In genomic region chr7:76598582-76599282, GRCh38 we compare ENCODE assay signal across 10 cellular contexts. TPM values are rescaled to one million over a fixed set of nuclear protein-coding genes. Genes with fewer than 3 reads are reported as not detected.
DNase-seq lines count a peak whose midpoint lies in the region; ATAC-seq, FAIRE-seq and TF ChIP-seq lines count a peak whose summit lies in the region.
"Not testable (repeated sequence)": the region's sequence is repeated elsewhere in the genome, so short reads cannot be mapped to it uniquely, and the experiment has no call there.
"Had no signal": no experiment of that assay in that cellular context is flagged by ENCODE, and none has a peak within 500 bp of the region (broad histone marks: within the 10 kb centered on the region; RNA-seq: fewer than 3 reads in every experiment).

No MANE protein-coding gene starts in this region.

- H4K20me1 ChIP-seq in GM23248 (ENCODE audit: insufficient read depth); keratinocyte (ENCODE audit: control insufficient read depth, extremely low read depth, insufficient read depth, low read length): not testable (repeated sequence)

- H3K27me3 Mint-ChIP-seq in activated CD8-positive, alpha-beta T cell treated with anti-CD3 and anti-CD28 coated beads, Interleukin-2, amount 10 ng/mL, durations not matched to agents 7 days and 5 days (ENCODE audit: low read depth); activated naive CD8-positive, alpha-beta T cell treated with anti-CD3 and anti-CD28 coated beads, Interleukin-2, amount 10 ng/mL, durations not matched to agents 7 days and 5 days; stimulated activated naive CD8-positive, alpha-beta T cell treated with anti-CD3 and anti-CD28 coated beads, Interleukin-15, Interleukin-2, amounts not matched to agents 100 ng/mL and 50 ng/mL, for 24 hours: not testable (repeated sequence)

- H3K9me3 Mint-ChIP-seq in activated CD8-positive, alpha-beta T cell treated with anti-CD3 and anti-CD28 coated beads, Interleukin-2, amount 10 ng/mL, durations not matched to agents 7 days and 5 days (ENCODE audit: insufficient read depth); activated naive CD8-positive, alpha-beta T cell treated with anti-CD3 and anti-CD28 coated beads, Interleukin-2, amount 10 ng/mL, durations not matched to agents 7 days and 5 days; stimulated activated naive CD8-positive, alpha-beta T cell treated with anti-CD3 and anti-CD28 coated beads, Interleukin-15, Interleukin-2, amounts not matched to agents 100 ng/mL and 50 ng/mL, for 24 hours: not testable (repeated sequence)

- not testable (repeated sequence) for H3K9me3 ChIP-seq in GM23248 (ENCODE audit: low read depth); SJCRH30 (replicated peaks); keratinocyte (ENCODE audit: control insufficient read depth, low read depth, low read length)

- H3K4me2 ChIP-seq in GM23248 (ENCODE audit: unreplicated experiment), result peak overlapping the region; percentile 19
- H3K4me2 ChIP-seq in keratinocyte (ENCODE audit: control insufficient read depth, extremely low read depth, insufficient read depth, low read depth, low read length), result not testable (repeated sequence)

- in situ Hi-C loops in GM23248 (cut with MboI), result not testable (repeated sequence)

- ATAC-seq in activated CD8-positive, alpha-beta T cell treated with anti-CD3 and anti-CD28 coated beads, Interleukin-2, amount 10 ng/mL, durations not matched to agents 7 days and 5 days; activated naive CD8-positive, alpha-beta T cell treated with anti-CD3 and anti-CD28 coated beads, Interleukin-2, amount 10 ng/mL, durations not matched to agents 7 days and 5 days (ENCODE audit: low read depth): not testable (repeated sequence)

- DNase-seq in GM23248; activated CD8-positive, alpha-beta T cell treated with anti-CD3 and anti-CD28 coated beads, Interleukin-2, amount 10 ng/mL, durations not matched to agents 7 days and 5 days; activated naive CD8-positive, alpha-beta T cell treated with anti-CD3 and anti-CD28 coated beads, Interleukin-2, amount 10 ng/mL, durations not matched to agents 7 days and 5 days; keratinocyte (ENCODE audit: low read depth, low spot score): not testable (repeated sequence)
- DNase-seq in NCI-H526 treated with DMSO at 0.1 percent for 48 hours (lab: John Stamatoyannopoulos, UW) (peak; percentile 80), SJCRH30 (peak in 1 of 2 experiments; percentile 26)

- H3K9me1 ChIP-seq in keratinocyte (ENCODE audit: control insufficient read depth, extremely low read depth, insufficient read depth, low read length), result not testable (repeated sequence)

- H2AFZ ChIP-seq in ACC112 (ENCODE audit: low read length, unreplicated experiment); GM23248; keratinocyte (ENCODE audit: control insufficient read depth, low read length): not testable (repeated sequence)

- H3K27me3 ChIP-seq in ACC112 (ENCODE audit: insufficient read depth, low read length); GM23248 (replicated peaks; ENCODE audit: insufficient read depth); SJCRH30; keratinocyte (ENCODE audit: control insufficient read depth, extremely low read depth, insufficient read depth, low read length): not testable (repeated sequence)

- H3K9me2 ChIP-seq in GM23248 (ENCODE audit: insufficient read depth), result not testable (repeated sequence)

- POLR2A ChIA-PET in activated CD8-positive, alpha-beta T cell treated with anti-CD3 and anti-CD28 coated beads, Interleukin-2, amount 10 ng/mL, durations not matched to agents 7 days and 5 days (lab: Charles Lee); activated naive CD8-positive, alpha-beta T cell treated with anti-CD3 and anti-CD28 coated beads, Interleukin-2, amount 10 ng/mL, durations not matched to agents 7 days and 5 days (lab: Charles Lee): not testable (repeated sequence)

- dilution Hi-C loops in keratinocyte (cut with MboI; ENCODE audit: extremely low pct_ligation_motif_present, low sequenced_read_pairs), result not testable (repeated sequence)

- FAIRE-seq in keratinocyte (lab: Jason Lieb, UNC), result peak; percentile 44

- peaks cover 16% of the 10 kb centered on the region for H3F3A ChIP-seq in GM23248 (ENCODE audit: insufficient read depth)

- not testable (repeated sequence) for H3K4me1 ChIP-seq in ACC112 (ENCODE audit: control insufficient read depth, insufficient read depth, low read length, unreplicated experiment); SJCRH30
- H3K4me1 ChIP-seq in GM23248 (ENCODE audit: insufficient read depth) (peaks cover 12% of the 10 kb centered on the region), keratinocyte (ENCODE audit: control insufficient read depth, extremely low read depth, insufficient read depth, low read length) (peaks cover 11% of the 10 kb centered on the region)

- CTCF ChIA-PET in activated CD8-positive, alpha-beta T cell treated with anti-CD3 and anti-CD28 coated beads, Interleukin-2, amount 10 ng/mL, durations not matched to agents 7 days and 5 days (lab: Charles Lee), result not testable (repeated sequence)

- H3K79me2 ChIP-seq in ACC112 (ENCODE audit: control insufficient read depth, insufficient read depth, low read length, unreplicated experiment); keratinocyte (ENCODE audit: control insufficient read depth, insufficient read depth, low read length): not testable (repeated sequence)
- peaks cover 37% of the 10 kb centered on the region for H3K79me2 ChIP-seq in GM23248 (ENCODE audit: insufficient read depth)

- not testable (repeated sequence) for H3K9ac ChIP-seq in GM23248; keratinocyte (ENCODE audit: control insufficient read depth, extremely low read depth, insufficient read depth, low read length)

- peaks cover 17% of the 10 kb centered on the region for H3K36me3 Mint-ChIP-seq in activated CD8-positive, alpha-beta T cell treated with anti-CD3 and anti-CD28 coated beads, Interleukin-2, amount 10 ng/mL, durations not matched to agents 7 days and 5 days (ENCODE audit: low read depth)
- not testable (repeated sequence) for H3K36me3 Mint-ChIP-seq in activated naive CD8-positive, alpha-beta T cell treated with anti-CD3 and anti-CD28 coated beads, Interleukin-2, amount 10 ng/mL, durations not matched to agents 7 days and 5 days
- peaks cover 12% of the 10 kb centered on the region for H3K36me3 Mint-ChIP-seq in stimulated activated naive CD8-positive, alpha-beta T cell treated with anti-CD3 and anti-CD28 coated beads, Interleukin-15, Interleukin-2, amounts not matched to agents 100 ng/mL and 50 ng/mL, for 24 hours (ENCODE audit: low read depth)

- H3K4me3 ChIP-seq in ACC112 (ENCODE audit: low read depth, low read length); keratinocyte (ENCODE audit: control insufficient read depth in 2 of 3, extremely low read depth in 1 of 3, insufficient read depth in 2 of 3, low read depth in 1 of 3, low read length in 3 of 3): not testable (repeated sequence)
- H3K4me3 ChIP-seq in GM23248, result peak overlapping the region; percentile 2; the same call in 1 of the 2 replicates
- H3K4me3 ChIP-seq in SJCRH30, result peak overlapping the region; percentile 2; the same call in 1 of the 2 replicates

- not testable (repeated sequence) for TF ChIP-seq CTCF in keratinocyte (optimal IDR thresholded peaks at IDR 0.05 in 1 of 3, IDR thresholded peaks at IDR 0.05 in 1 of 3, conservative IDR thresholded peaks at IDR 0.05 in 1 of 3; ENCODE audit: extremely low read depth in 1 of 3, insufficient read depth in 2 of 3, low read length in 3 of 3)

- H3K36me3 ChIP-seq in ACC112 (ENCODE audit: insufficient read depth, low read length); GM23248 (ENCODE audit: low read depth); SJCRH30; keratinocyte (ENCODE audit: control insufficient read depth in 2 of 2, extremely low read depth in 1 of 2, insufficient read depth in 2 of 2, low read length in 2 of 2): not testable (repeated sequence)

- peak overlapping the region; percentile 73 for H3K27ac Mint-ChIP-seq in activated CD8-positive, alpha-beta T cell treated with anti-CD3 and anti-CD28 coated beads, Interleukin-2, amount 10 ng/mL, durations not matched to agents 7 days and 5 days
- peak overlapping the region; percentile 51 for H3K27ac Mint-ChIP-seq in activated naive CD8-positive, alpha-beta T cell treated with anti-CD3 and anti-CD28 coated beads, Interleukin-2, amount 10 ng/mL, durations not matched to agents 7 days and 5 days
- peak overlapping the region; percentile 79 for H3K27ac Mint-ChIP-seq in stimulated activated naive CD8-positive, alpha-beta T cell treated with anti-CD3 and anti-CD28 coated beads, Interleukin-15, Interleukin-2, amounts not matched to agents 100 ng/mL and 50 ng/mL, for 24 hours

- not testable (repeated sequence) for H3K4me3 Mint-ChIP-seq in activated CD8-positive, alpha-beta T cell treated with anti-CD3 and anti-CD28 coated beads, Interleukin-2, amount 10 ng/mL, durations not matched to agents 7 days and 5 days; activated naive CD8-positive, alpha-beta T cell treated with anti-CD3 and anti-CD28 coated beads, Interleukin-2, amount 10 ng/mL, durations not matched to agents 7 days and 5 days; stimulated activated naive CD8-positive, alpha-beta T cell treated with anti-CD3 and anti-CD28 coated beads, Interleukin-15, Interleukin-2, amounts not matched to agents 100 ng/mL and 50 ng/mL, for 24 hours

- peak overlapping the region; percentile 54 for H3K27ac ChIP-seq in ACC112 (ENCODE audit: low read depth, low read length)
- H3K27ac ChIP-seq in GM23248, result peak overlapping the region; percentile 79
- not testable (repeated sequence) for H3K27ac ChIP-seq in SJCRH30
- peak overlapping the region; percentile 63 for H3K27ac ChIP-seq in keratinocyte (ENCODE audit: control insufficient read depth, insufficient read depth, low read length)

- peaks cover 53% of the 10 kb centered on the region for H3K4me1 Mint-ChIP-seq in activated CD8-positive, alpha-beta T cell treated with anti-CD3 and anti-CD28 coated beads, Interleukin-2, amount 10 ng/mL, durations not matched to agents 7 days and 5 days (ENCODE audit: low read depth)
- peaks cover 41% of the 10 kb centered on the region for H3K4me1 Mint-ChIP-seq in activated naive CD8-positive, alpha-beta T cell treated with anti-CD3 and anti-CD28 coated beads, Interleukin-2, amount 10 ng/mL, durations not matched to agents 7 days and 5 days
- H3K4me1 Mint-ChIP-seq in stimulated activated naive CD8-positive, alpha-beta T cell treated with anti-CD3 and anti-CD28 coated beads, Interleukin-15, Interleukin-2, amounts not matched to agents 100 ng/mL and 50 ng/mL, for 24 hours (ENCODE audit: low read depth), result peaks cover 42% of the 10 kb centered on the region

RNA-seq across cellular contexts. Expression of gene POMZP3, which starts 28.3 kb away (rescaled TPM):
- 2.7 and 5.9 TPM in 2 replicates for total RNA-seq in GM23248 (2014; rRNA removed; shearing (Covaris generic))
- polyA plus RNA-seq in GM23248 (2016; fragmentation: Nextera tagmentation; extraction: Ambion mirVana) (16.0 and 16.5 TPM in 2 replicates), keratinocyte (6.9 to 11.7 TPM (median 9.1 TPM) in 3 replicates)
- total RNA-seq in SJCRH30 (2014; rRNA removed; shearing (Covaris generic)), result 15.3 and 16.2 TPM in 2 replicates
- total RNA-seq in activated CD8-positive, alpha-beta T cell treated with anti-CD3 and anti-CD28 coated beads, Interleukin-2, amount 10 ng/mL, durations not matched to agents 7 days and 5 days, result 10 to 100 TPM; 16.5 to 17.7 TPM
- 10 to 100 TPM; 12.7 to 13.9 TPM for total RNA-seq in activated naive CD8-positive, alpha-beta T cell treated with anti-CD3 and anti-CD28 coated beads, Interleukin-2, amount 10 ng/mL, durations not matched to agents 7 days and 5 days
- 14.9 TPM for polyA plus RNA-seq in keratinocyte (2011; ENCODE audit: low read depth)
- polyA plus RNA-seq in keratinocyte (2011; cell fraction: cytosol; rRNA removed), result 8.7 and 8.9 TPM in 2 replicates
- polyA plus RNA-seq in keratinocyte (2011; cell fraction: nucleus; rRNA removed), result 5.9 and 6.2 TPM in 2 replicates
- 22.3 and 24.1 TPM in 2 replicates for polyA plus RNA-seq in keratinocyte (2012; ENCODE audit: low replicate concordance)
- 10.9 to 32.7 TPM (median 15.6 TPM) in 3 replicates for polyA minus RNA-seq in keratinocyte
- 13.8 TPM for polyA minus RNA-seq in keratinocyte (2011; cell fraction: cytosol; rRNA and poly(A)+ RNA removed)
- 5.1 and 7.7 TPM in 2 replicates for polyA minus RNA-seq in keratinocyte (2011; cell fraction: nucleus; rRNA and poly(A)+ RNA removed)

RNA-seq across cellular contexts. Expression of gene SPDYE16, which starts 55.6 kb away (rescaled TPM):
- not detected in 2 replicates for total RNA-seq in GM23248 (2014; rRNA removed; shearing (Covaris generic))
- 0.10 and 0.53 TPM in 2 replicates for polyA plus RNA-seq in GM23248 (2016; fragmentation: Nextera tagmentation; extraction: Ambion mirVana)
- 0.10 TPM in 1 of 2 replicates, not detected in the other for total RNA-seq in SJCRH30 (2014; rRNA removed; shearing (Covaris generic))
- under 1 TPM; 0.16 to 0.18 TPM for total RNA-seq in activated CD8-positive, alpha-beta T cell treated with anti-CD3 and anti-CD28 coated beads, Interleukin-2, amount 10 ng/mL, durations not matched to agents 7 days and 5 days
- under 1 TPM; 0.22 to 0.71 TPM for total RNA-seq in activated naive CD8-positive, alpha-beta T cell treated with anti-CD3 and anti-CD28 coated beads, Interleukin-2, amount 10 ng/mL, durations not matched to agents 7 days and 5 days
- polyA plus RNA-seq in keratinocyte, result not detected in 3 replicates
- not detected for polyA plus RNA-seq in keratinocyte (2011; ENCODE audit: low read depth)
- not detected in 2 replicates for polyA plus RNA-seq in keratinocyte (2011; cell fraction: cytosol; rRNA removed)
- not detected in 2 replicates for polyA plus RNA-seq in keratinocyte (2011; cell fraction: nucleus; rRNA removed)
- polyA plus RNA-seq in keratinocyte (2012; ENCODE audit: low replicate concordance), result 0.22 and 1.0 TPM in 2 replicates
- not detected in 3 replicates for polyA minus RNA-seq in keratinocyte
- not detected for polyA minus RNA-seq in keratinocyte (2011; cell fraction: cytosol; rRNA and poly(A)+ RNA removed)
- polyA minus RNA-seq in keratinocyte (2011; cell fraction: nucleus; rRNA and poly(A)+ RNA removed), result not detected in 2 replicates
- total RNA-seq: A172, H7 had no signal
